In the genomic region with DNA sequence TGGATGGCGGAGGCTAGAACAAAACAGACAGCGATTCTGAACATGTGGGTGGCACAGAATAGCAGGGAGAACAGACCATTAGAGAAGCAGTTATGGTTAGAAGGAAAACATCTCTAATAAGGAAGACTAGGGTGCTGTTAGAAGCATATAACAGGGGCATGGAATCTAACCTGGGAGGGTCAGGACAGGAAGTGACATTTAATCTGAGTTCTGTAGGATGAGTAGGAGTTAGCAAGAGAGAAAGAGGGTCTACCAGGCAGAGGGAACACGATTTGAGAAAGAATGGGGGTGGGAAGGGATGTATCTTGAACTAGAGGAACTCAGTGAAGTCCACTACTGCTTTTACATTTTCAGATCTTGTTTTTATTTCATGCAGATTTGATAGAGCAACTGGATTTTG, we compare ENCODE assay signal across 1 cellular context.
TF ChIP-seq lines count a peak whose summit lies in the region.

No MANE protein-coding gene starts in this region.

TF ChIP-seq in SK-N-SH treated with all-trans-retinoic acid at 6 μM for 48 hours, 23 proteins besides CTCF, POLR2A, EP300 and RAD21 (continued from another document):
- TF ChIP-seq ZFP30 (CRISPR knock-in tag; IDR thresholded peaks at IDR 0.05) (no peak), ZFP3 (CRISPR knock-in tag; IDR thresholded peaks at IDR 0.05) (peak; percentile 92), ZNF70 (CRISPR knock-in tag; IDR thresholded peaks at IDR 0.05) (no peak)
- TF ChIP-seq, protein P1, sequence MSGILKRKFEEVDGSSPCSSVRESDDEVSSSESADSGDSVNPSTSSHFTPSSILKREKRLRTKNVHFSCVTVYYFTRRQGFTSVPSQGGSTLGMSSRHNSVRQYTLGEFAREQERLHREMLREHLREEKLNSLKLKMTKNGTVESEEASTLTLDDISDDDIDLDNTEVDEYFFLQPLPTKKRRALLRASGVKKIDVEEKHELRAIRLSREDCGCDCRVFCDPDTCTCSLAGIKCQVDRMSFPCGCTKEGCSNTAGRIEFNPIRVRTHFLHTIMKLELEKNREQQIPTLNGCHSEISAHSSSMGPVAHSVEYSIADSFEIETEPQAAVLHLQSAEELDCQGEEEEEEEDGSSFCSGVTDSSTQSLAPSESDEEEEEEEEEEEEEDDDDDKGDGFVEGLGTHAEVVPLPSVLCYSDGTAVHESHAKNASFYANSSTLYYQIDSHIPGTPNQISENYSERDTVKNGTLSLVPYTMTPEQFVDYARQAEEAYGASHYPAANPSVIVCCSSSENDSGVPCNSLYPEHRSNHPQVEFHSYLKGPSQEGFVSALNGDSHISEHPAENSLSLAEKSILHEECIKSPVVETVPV (CRISPR knock-in tag; IDR thresholded peaks at IDR 0.05): no peak
TF ChIP-seq in SK-N-SH treated with all-trans-retinoic acid at 6 μM for 48 hours: peak in this region for 1.
